Comparison of ENCODE assay signal across 21 cellular contexts in the genomic region with DNA sequence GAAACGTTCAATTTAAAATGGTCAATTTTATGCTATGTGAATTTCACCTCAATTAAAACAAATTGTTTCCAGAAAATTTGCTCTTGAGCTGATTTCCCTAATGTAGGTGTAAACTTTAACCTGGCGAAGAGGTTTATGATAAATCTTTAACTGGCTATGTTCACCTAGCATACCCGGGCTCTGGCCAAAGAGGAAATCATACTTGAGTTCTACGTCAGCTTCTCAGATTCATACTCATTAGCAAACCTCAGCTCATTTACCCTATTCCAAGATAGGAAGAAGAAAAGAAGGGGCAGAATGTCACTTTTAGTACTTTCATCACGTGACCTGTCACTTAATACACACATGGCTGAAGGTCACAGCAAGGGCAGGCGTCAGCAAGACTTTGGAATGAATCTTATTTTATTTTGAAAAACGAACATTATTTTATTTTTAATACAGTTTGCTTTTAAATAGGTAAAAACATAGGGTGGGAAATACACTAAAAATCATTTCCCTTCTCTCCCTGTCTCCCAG.
DNase-seq lines count a peak whose midpoint lies in the region; ATAC-seq and TF ChIP-seq lines count a peak whose summit lies in the region.
"Had no signal": no experiment of that assay in that cellular context is flagged by ENCODE, and none has a peak within 500 bp of the region (broad histone marks: within the 10 kb centered on the region; RNA-seq: fewer than 3 reads in every experiment).

No MANE protein-coding gene starts in this region.

- peaks cover 5% of the 10 kb centered on the region for H3K4me1 Mint-ChIP-seq in nephron
- H3K4me1 Mint-ChIP-seq: CD14-positive monocyte had no signal

- H3K9me3 Mint-ChIP-seq in nephron: peaks cover 16% of the 10 kb centered on the region

- H3K27me3 Mint-ChIP-seq in nephron (ENCODE audit: low read depth): no peaks in the 10 kb centered on the region
- H3K27me3 Mint-ChIP-seq: B cell had no signal

- WGBS in body of pancreas, 2 donors: 47 to 59% methylated on average over 7 of the region's 7 CpGs

- peaks cover 8% of the 10 kb centered on the region for H3K9me3 ChIP-seq in left ventricle myocardium inferior (replicated peaks)
- H3K9me3 ChIP-seq in body of pancreas: peaks cover 0 to 7% (median 0%) of the 10 kb centered on the region in 3 donors

- H3K27ac ChIP-seq in left ventricle myocardium inferior (replicated peaks): peak overlapping the region; percentile 43
- peak overlapping the region in 3 of 4 donors; percentile 9 to 63 (median 26) for H3K27ac ChIP-seq in body of pancreas
- H3K27ac ChIP-seq: RWPE1 had no signal

- ATAC-seq in left cardiac atrium (no peak), GM19438 (IDR thresholded peaks at IDR 0.05; ENCODE audit: low read depth, unreplicated experiment) (peak; percentile 78), body of pancreas (no peak), HG03521 (IDR thresholded peaks at IDR 0.05; ENCODE audit: unreplicated experiment) (no peak), sciatic nerve (no peak)

- TF ChIP-seq POLR2A in body of pancreas (IDR thresholded peaks at IDR 0.05): no peak

- intact Hi-C loops in left ventricle myocardium inferior (cut with micrococcal nuclease) (loop anchor here (10.0 kb wide), 1 partner anchor 64 kb away; no protein-coding TSS in a partner anchor), left cardiac atrium (cut with DNase I) (no loop called here), body of pancreas (cut with DNase I) (no loop called here), sciatic nerve (cut with DNase I) (no loop called here)

- no peaks in the 10 kb centered on the region for H3K27me3 ChIP-seq in left ventricle myocardium inferior (ENCODE audit: low read depth)
- no peaks in the 10 kb centered on the region for H3K27me3 ChIP-seq in body of pancreas

- no peak overlapping the region for H3K4me3 Mint-ChIP-seq in nephron
- H3K4me3 Mint-ChIP-seq: B cell, CD14-positive monocyte had no signal

- DNase-seq in left ventricle myocardium inferior: no peak
- DNase-seq in left cardiac atrium: no peak
- DNase-seq in body of pancreas: no peak
- no peak for DNase-seq in GDM1 (lab: John Stamatoyannopoulos, UW)
- no peak for DNase-seq in sciatic nerve (ENCODE audit: low spot score)
- DNase-seq: DMS53; GF-D8; IMR-90; NCI-H1105; NCI-H2081; NCI-H2171; NCI-H345; NCI-H524; NCI-H774; NK-92 treated with Interleukin-12 subunit alpha and Interleukin-12 subunit beta, amount 100 ng/mL, for 24 hours had no signal

- H3K36me3 Mint-ChIP-seq in nephron (ENCODE audit: low read depth): peaks cover 19% of the 10 kb centered on the region
- H3K36me3 Mint-ChIP-seq: CD14-positive monocyte had no signal

- H3K4me1 ChIP-seq in left ventricle myocardium inferior (peaks cover 97% of the 10 kb centered on the region), body of pancreas (peaks cover 10% of the 10 kb centered on the region)

- peak overlapping the region in 2 of 3 experiments; percentile 47 to 80 for H3K27ac Mint-ChIP-seq in nephron
- H3K27ac Mint-ChIP-seq: B cell, CD14-positive monocyte had no signal

- TF ChIP-seq CTCF in left ventricle myocardium inferior (IDR thresholded peaks at IDR 0.05; ENCODE audit: borderline replicate concordance): no peak
- no peak for TF ChIP-seq CTCF in body of pancreas (IDR thresholded peaks at IDR 0.05)
- no peak for TF ChIP-seq CTCF in nephron (IDR thresholded peaks at IDR 0.05; ENCODE audit: unreplicated experiment in 3 of 3)

- H3K4me3 ChIP-seq in left ventricle myocardium inferior (no peak overlapping the region), body of pancreas (no peak overlapping the region)

- peaks cover 49% of the 10 kb centered on the region for H3K36me3 ChIP-seq in left ventricle myocardium inferior
- H3K36me3 ChIP-seq in body of pancreas (replicated peaks in 1 of 2; ENCODE audit: insufficient read depth in 1 of 2, low read depth in 2 of 2): no peaks in the 10 kb centered on the region
